ENCODE assay signal across 1 cellular context in the genomic region with DNA sequence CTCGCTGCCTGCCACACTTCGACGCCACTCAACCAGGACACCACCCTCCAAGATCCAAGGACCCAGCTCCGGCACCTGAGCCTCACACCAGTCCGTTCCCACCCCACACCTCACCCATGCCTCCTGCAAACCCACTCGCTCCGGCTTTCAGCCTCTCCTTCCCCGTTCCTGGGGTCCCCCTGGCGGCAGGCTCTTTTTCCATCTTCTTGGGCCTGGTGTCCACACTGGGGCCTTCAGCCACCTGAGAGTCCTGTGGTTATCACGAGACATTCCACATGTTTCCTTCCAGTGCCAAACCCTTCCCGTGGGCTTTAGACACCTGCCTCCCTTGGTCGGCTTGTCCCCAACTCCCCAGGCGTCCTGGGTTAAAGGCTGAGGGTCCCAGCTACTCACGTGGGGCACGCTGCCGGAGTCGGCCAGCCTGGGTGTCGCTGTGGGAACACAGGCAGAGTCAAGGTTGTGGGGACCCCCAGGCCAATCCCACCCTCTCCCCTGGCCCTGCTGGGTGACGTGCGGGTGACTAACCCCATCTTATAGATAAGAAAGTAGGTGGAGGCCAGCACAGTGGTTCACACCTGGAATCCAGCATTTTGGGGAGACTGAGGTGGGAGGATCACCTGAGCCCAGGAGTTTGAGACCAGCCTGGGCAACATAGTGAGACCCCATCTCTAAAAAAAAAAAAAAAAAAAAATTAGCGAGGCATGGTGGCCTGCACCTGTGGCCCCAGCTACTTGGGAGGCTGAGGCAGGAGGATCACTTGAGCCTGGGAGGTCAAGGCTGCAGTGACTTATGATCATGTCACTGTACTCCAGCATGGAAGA.
TF ChIP-seq lines count a peak whose summit lies in the region.

No MANE protein-coding gene starts in this region.

TF ChIP-seq in WTC11, 78 proteins besides CTCF, POLR2A, EP300 and RAD21:
- TF ChIP-seq, protein P1, sequence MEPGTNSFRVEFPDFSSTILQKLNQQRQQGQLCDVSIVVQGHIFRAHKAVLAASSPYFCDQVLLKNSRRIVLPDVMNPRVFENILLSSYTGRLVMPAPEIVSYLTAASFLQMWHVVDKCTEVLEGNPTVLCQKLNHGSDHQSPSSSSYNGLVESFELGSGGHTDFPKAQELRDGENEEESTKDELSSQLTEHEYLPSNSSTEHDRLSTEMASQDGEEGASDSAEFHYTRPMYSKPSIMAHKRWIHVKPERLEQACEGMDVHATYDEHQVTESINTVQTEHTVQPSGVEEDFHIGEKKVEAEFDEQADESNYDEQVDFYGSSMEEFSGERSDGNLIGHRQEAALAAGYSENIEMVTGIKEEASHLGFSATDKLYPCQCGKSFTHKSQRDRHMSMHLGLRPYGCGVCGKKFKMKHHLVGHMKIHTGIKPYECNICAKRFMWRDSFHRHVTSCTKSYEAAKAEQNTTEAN (CRISPR knock-in tag; IDR thresholded peaks at IDR 0.05), result no peak
- peak; percentile 27; the same call in 1 of the 2 replicates for TF ChIP-seq ZNF121 (CRISPR knock-in tag; IDR thresholded peaks at IDR 0.05)
